Comparison of ENCODE assay signal across 24 cellular contexts in the genomic region with DNA sequence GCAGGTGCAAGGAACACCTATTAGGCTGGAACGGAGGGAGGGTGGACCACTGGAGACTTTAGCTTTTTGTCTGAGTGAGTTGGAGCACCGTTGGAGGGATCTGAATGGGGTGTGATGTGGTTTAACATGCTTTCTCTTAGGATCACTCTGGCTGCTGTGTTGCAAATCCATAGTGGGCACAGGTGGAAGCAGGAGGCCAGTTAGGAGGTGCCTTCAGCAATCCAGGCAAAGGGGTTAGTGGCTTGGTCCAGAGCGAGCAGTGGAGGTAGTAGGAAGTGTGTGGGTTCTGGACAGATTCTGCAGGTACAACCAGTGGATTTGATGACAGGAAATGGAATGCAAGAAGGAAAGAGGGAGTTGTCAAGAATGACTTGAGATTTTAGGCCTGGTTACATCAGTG.
A peak's percentile ranks its signal among the peaks of the same experiment; 100 is the strongest.
DNase-seq lines count a peak whose midpoint lies in the region; ATAC-seq and TF ChIP-seq lines count a peak whose summit lies in the region.
"Had no signal": no experiment of that assay in that cellular context is flagged by ENCODE, and none has a peak within 500 bp of the region (broad histone marks: within the 10 kb centered on the region; RNA-seq: fewer than 3 reads in every experiment).

No MANE protein-coding gene starts in this region.

- H3K4me3 ChIP-seq in HUES6 (ENCODE audit: low read depth, low read length): no peak overlapping the region
- H3K4me3 ChIP-seq: adrenal gland, gastroesophageal sphincter, lung, Peyer's patch had no signal

- peaks cover 12% of the 10 kb centered on the region; the same call in 1 of the 2 replicates for H3K36me3 ChIP-seq in HUES6 (ENCODE audit: control insufficient read depth, insufficient read depth, low read length)
- H3K36me3 ChIP-seq: adrenal gland, gastroesophageal sphincter, Peyer's patch had no signal

- H3K9ac ChIP-seq in HUES6 (ENCODE audit: low read length): peak overlapping the region; percentile 12

- peaks cover 63% of the 10 kb centered on the region for H3K4me1 ChIP-seq in HUES6 (ENCODE audit: control insufficient read depth, insufficient read depth, low read length)
- H3K4me1 ChIP-seq: Peyer's patch had no signal

- no peaks in the 10 kb centered on the region for H3K27me3 ChIP-seq in HUES6 (ENCODE audit: control insufficient read depth, insufficient read depth, low read length)
- H3K27me3 ChIP-seq: adrenal gland, gastroesophageal sphincter, Peyer's patch had no signal

- no peaks in the 10 kb centered on the region for H3K27me3 Mint-ChIP-seq in chondrocyte (ENCODE audit: low read depth)
- no peaks in the 10 kb centered on the region for H3K27me3 Mint-ChIP-seq in mesothelial cell of epicardium (ENCODE audit: low read depth)
- no peaks in the 10 kb centered on the region for H3K27me3 Mint-ChIP-seq in type B pancreatic cell
- H3K27me3 Mint-ChIP-seq: activated CD4-positive, alpha-beta T cell treated with anti-CD3 and anti-CD28 coated beads for 36 hours; activated T-cell treated with anti-CD3 and anti-CD28 coated beads, Interleukin-2, amount 50 U/mL, for 24 hours; CD4-positive, alpha-beta T cell had no signal

- DNase-seq in chondrocyte (ENCODE audit: low spot score) (no peak), mesothelial cell of epicardium (ENCODE audit: low spot score in 2 of 2, unreplicated experiment in 2 of 2) (no peak), type B pancreatic cell (ENCODE audit: extremely low spot score, unreplicated experiment) (no peak), NCI-H1436 treated with DMSO at 0.1 percent for 48 hours (lab: John Stamatoyannopoulos, UW) (no peak)
- DNase-seq in activated effector memory CD4-positive, alpha-beta T cell treated with Interleukin-2 at 50 U/mL for 16 hours: no peak
- DNase-seq: activated CD4-positive, alpha-beta T cell treated with anti-CD3 and anti-CD28 coated beads for 36 hours; activated naive CD4-positive, alpha-beta T cell; activated T-cell treated with anti-CD3 and anti-CD28 coated beads, Interleukin-2, amount 50 U/mL, for 24 hours; adrenal gland; CD4-positive, alpha-beta T cell; cortex of kidney; DMS 273 treated with DMSO at 0.1 percent for 48 hours; hypothalamus; Karpas-422; NCI-H1694 treated with DMSO at 0.1 percent for 48 hours; NCI-H2171; NCI-H510A treated with DMSO at 0.1 percent for 48 hours; Peyer's patch; small intestine; stimulated activated CD4-positive, alpha-beta T cell treated with anti-CD3 and anti-CD28 coated beads, Interleukin-1b, Interleukin-23, amount 100 ng/mL, for 48 hours had no signal

- H3K27ac ChIP-seq in HUES6 (ENCODE audit: low read depth, low read length): peak overlapping the region; percentile 85; the same call in 1 of the 2 replicates
- H3K27ac ChIP-seq: adrenal gland, Peyer's patch had no signal

- H3K4me3 Mint-ChIP-seq in chondrocyte (ENCODE audit: unreplicated experiment) (no peak overlapping the region), mesothelial cell of epicardium (no peak overlapping the region), type B pancreatic cell (peak overlapping the region; percentile 4)
- H3K4me3 Mint-ChIP-seq: activated CD4-positive, alpha-beta T cell treated with anti-CD3 and anti-CD28 coated beads for 36 hours; activated T-cell treated with anti-CD3 and anti-CD28 coated beads, Interleukin-2, amount 50 U/mL, for 24 hours; CD4-positive, alpha-beta T cell had no signal

- no peak for ATAC-seq in GM18873 (IDR thresholded peaks at IDR 0.05; ENCODE audit: low FRiP score, unreplicated experiment)
- ATAC-seq: activated CD4-positive, alpha-beta T cell treated with anti-CD3 and anti-CD28 coated beads for 36 hours; gastroesophageal sphincter had no signal

- H3K9me3 Mint-ChIP-seq in chondrocyte (ENCODE audit: low read depth) (peaks cover 6% of the 10 kb centered on the region), mesothelial cell of epicardium (peaks cover 9% of the 10 kb centered on the region), type B pancreatic cell (no peaks in the 10 kb centered on the region)
- H3K9me3 Mint-ChIP-seq: activated T-cell treated with anti-CD3 and anti-CD28 coated beads, Interleukin-2, amount 50 U/mL, for 24 hours; CD4-positive, alpha-beta T cell had no signal

- TF ChIP-seq CTCF in chondrocyte (IDR thresholded peaks at IDR 0.05) (no peak), mesothelial cell of epicardium (IDR thresholded peaks at IDR 0.05; ENCODE audit: unreplicated experiment) (no peak), type B pancreatic cell (conservative IDR thresholded peaks at IDR 0.05) (no peak)

- H3K27ac Mint-ChIP-seq in chondrocyte (ENCODE audit: unreplicated experiment): peak overlapping the region; percentile 84
- peak overlapping the region; percentile 32 for H3K27ac Mint-ChIP-seq in mesothelial cell of epicardium
- H3K27ac Mint-ChIP-seq in type B pancreatic cell: peak overlapping the region; percentile 71
- H3K27ac Mint-ChIP-seq: activated CD4-positive, alpha-beta T cell treated with anti-CD3 and anti-CD28 coated beads for 36 hours; activated T-cell treated with anti-CD3 and anti-CD28 coated beads, Interleukin-2, amount 50 U/mL, for 24 hours; CD4-positive, alpha-beta T cell had no signal

- peaks cover 8% of the 10 kb centered on the region for H3K36me3 Mint-ChIP-seq in chondrocyte (ENCODE audit: low read depth)
- peaks cover 15% of the 10 kb centered on the region for H3K36me3 Mint-ChIP-seq in mesothelial cell of epicardium
- H3K36me3 Mint-ChIP-seq in type B pancreatic cell: peaks cover 26% of the 10 kb centered on the region

- peaks cover 31% of the 10 kb centered on the region for H3K4me1 Mint-ChIP-seq in chondrocyte (ENCODE audit: low read depth)
- peaks cover 44% of the 10 kb centered on the region for H3K4me1 Mint-ChIP-seq in mesothelial cell of epicardium
- peaks cover 43% of the 10 kb centered on the region for H3K4me1 Mint-ChIP-seq in type B pancreatic cell (ENCODE audit: unreplicated experiment)
- H3K4me1 Mint-ChIP-seq: activated CD4-positive, alpha-beta T cell treated with anti-CD3 and anti-CD28 coated beads for 36 hours had no signal

- H3K9me3 ChIP-seq in HUES6 (ENCODE audit: control insufficient read depth, insufficient read depth, low read depth, low read length): no peaks in the 10 kb centered on the region
- H3K9me3 ChIP-seq: adrenal gland, gastroesophageal sphincter, Peyer's patch had no signal

Comparison
In these comparisons a context has a peak if more than half of its experiments do, and no peak if none do; other contexts are left out.
1. H3K27ac Mint-ChIP-seq: peak in every context shown above with its lines; median percentile 84 in chondrocyte; 71 in type B pancreatic cell; 32 in mesothelial cell of epicardium.